ENCODE assay signal across 1 cellular context in genomic region chr4:3880595-3881120, GRCh38.
A peak's percentile ranks its signal among the peaks of the same experiment; 100 is the strongest.
TF ChIP-seq lines count a peak whose summit lies in the region.

No MANE protein-coding gene starts in this region.

TF ChIP-seq in HEK293, 187 proteins besides CTCF, POLR2A, EP300 and RAD21 (continued from another document):
- peak; percentile 14 for TF ChIP-seq ZBTB26 (tag by site-specific recombination; optimal IDR thresholded peaks at IDR 0.05)
- TF ChIP-seq ZNF585B (tag by site-specific recombination; IDR thresholded peaks at IDR 0.05): no peak
